In genomic region chr2:45020439-45020838, GRCh38 we compare ENCODE assay signal across 22 cellular contexts. TPM values are rescaled to one million over a fixed set of nuclear protein-coding genes. Genes with fewer than 3 reads are reported as not detected.
DNase-seq lines count a peak whose midpoint lies in the region; ATAC-seq, FAIRE-seq and TF ChIP-seq lines count a peak whose summit lies in the region.
"Had no signal": no experiment of that assay in that cellular context is flagged by ENCODE, and none has a peak within 500 bp of the region (broad histone marks: within the 10 kb centered on the region; RNA-seq: fewer than 3 reads in every experiment).

No MANE protein-coding gene starts in this region.

- H3K27ac ChIP-seq in HCT116 (ENCODE audit: low read depth, low read length) (no peak overlapping the region), H1 (ENCODE audit: low read depth, low read length) (no peak overlapping the region), osteoblast (ENCODE audit: low read depth, low read length) (no peak overlapping the region), coronary artery (no peak overlapping the region)

- TF ChIP-seq RAD21 in HCT116 (IDR thresholded peaks at IDR 0.05; ENCODE audit: low read depth): no peak
- peak; percentile 17 to 36; a peak in 2 of 4 replicates for TF ChIP-seq RAD21 in H1 (IDR thresholded peaks at IDR 0.05 in 1 of 2, conservative IDR thresholded peaks at IDR 0.05 in 1 of 2; ENCODE audit: low read depth in 2 of 2, low read length in 2 of 2)

- H4K91ac ChIP-seq in H1 (replicated peaks; ENCODE audit: insufficient read length, low read length): no peak overlapping the region

- H2BK120ac ChIP-seq in H1 (replicated peaks; ENCODE audit: low read depth, low read length): no peak overlapping the region

- no peaks in the 10 kb centered on the region for H3K36me3 Mint-ChIP-seq in natural killer cell treated with Interleukin-12 subunit alpha and Interleukin-12 subunit beta and Interleukin-15 and Interleukin-18, amount 100 ng/mL, for 72 hours
- H3K36me3 Mint-ChIP-seq in natural killer cell: no peaks in the 10 kb centered on the region
- H3K36me3 Mint-ChIP-seq: CD4-positive, alpha-beta memory T cell had no signal

- H3K4me3 Mint-ChIP-seq in natural killer cell treated with Interleukin-12 subunit alpha and Interleukin-12 subunit beta and Interleukin-15 and Interleukin-18, amount 100 ng/mL, for 72 hours: no peak overlapping the region
- no peak overlapping the region for H3K4me3 Mint-ChIP-seq in natural killer cell
- H3K4me3 Mint-ChIP-seq: CD4-positive, alpha-beta memory T cell had no signal

- TF ChIP-seq EP300 in H1 (IDR thresholded peaks at IDR 0.05; ENCODE audit: borderline replicate concordance in 1 of 2, low read depth in 2 of 2, low read length in 2 of 2): no peak

- 75% methylated on average over 3 of the region's 3 CpGs; no CpG with 5 or more reads in 1 of the 2 experiments for WGBS in H1 (ENCODE audit: extremely low coverage in 1 of 2, insufficient coverage in 1 of 2, insufficient read length in 1 of 2, insufficient replicate concordance in 2 of 2, low coverage in 1 of 2, low lambda C conversion rate in 2 of 2, missing lambda C conversion rate in 1 of 2), 2 experiments

- TF ChIP-seq POLR2A in HCT116 (IDR thresholded peaks at IDR 0.05; ENCODE audit: borderline replicate concordance, extremely low read depth, insufficient read depth, insufficient read length) (no peak), H1 (IDR thresholded peaks at IDR 0.05; ENCODE audit: control extremely low read depth in 1 of 2, low read depth in 2 of 2, low read length in 2 of 2) (no peak)

- no peak overlapping the region for H2BK15ac ChIP-seq in H1 (ENCODE audit: low read length)

- no peaks in the 10 kb centered on the region for H3K79me2 ChIP-seq in HCT116 (ENCODE audit: insufficient read depth, low read length)
- no peaks in the 10 kb centered on the region for H3K79me2 ChIP-seq in H1 (ENCODE audit: control insufficient read depth in 1 of 2, insufficient read depth in 2 of 2, low read length in 2 of 2)
- H3K79me2 ChIP-seq in osteoblast (ENCODE audit: insufficient read depth, low read length): no peaks in the 10 kb centered on the region

- H3K9ac ChIP-seq in HCT116 (ENCODE audit: low read length) (no peak overlapping the region), H1 (replicated peaks in 1 of 4; ENCODE audit: extremely low read depth in 1 of 4, low read depth in 3 of 4, low read length in 3 of 4) (no peak overlapping the region)

- no peak overlapping the region for H2BK5ac ChIP-seq in H1 (ENCODE audit: low read depth, low read length)

- POLR2A ChIA-PET in HCT116 (lab: Charles Lee): no interaction called here
- POLR2A ChIA-PET in H1 (lab: Charles Lee; ENCODE audit: partially characterized antibody): interaction anchor here (1.0 kb wide), 1 partner anchor 11 kb away, joined by 3 read pairs; the partner anchor contains the start of gene SIX2

- no peaks in the 10 kb centered on the region for H3K36me3 ChIP-seq in HCT116 (ENCODE audit: control insufficient read depth in 1 of 2, insufficient read depth in 2 of 2, low read length in 2 of 2)
- H3K36me3 ChIP-seq in H1 (ENCODE audit: control insufficient read depth in 2 of 4, insufficient read depth in 4 of 4, low read length in 3 of 4): no peaks in the 10 kb centered on the region
- H3K36me3 ChIP-seq in osteoblast (ENCODE audit: insufficient read depth, low read length): no peaks in the 10 kb centered on the region
- H3K36me3 ChIP-seq: HAP-1 had no signal

- no peak overlapping the region for H3K23ac ChIP-seq in H1 (ENCODE audit: insufficient read length)

- intact Hi-C loops in natural killer cell (cut with micrococcal nuclease) (no loop called here), HCT116 (cut with micrococcal nuclease) (no loop called here)

- H3K23me2 ChIP-seq in H1 (ENCODE audit: low read depth, low read length): no peaks in the 10 kb centered on the region

- H3K4me2 ChIP-seq in HCT116 (ENCODE audit: low read length) (no peak overlapping the region), H1 (ENCODE audit: insufficient read depth in 1 of 2, low read depth in 2 of 2, low read length in 2 of 2) (no peak overlapping the region), osteoblast (ENCODE audit: insufficient read depth, low read length) (no peak overlapping the region)

- no peak overlapping the region for H3K27ac Mint-ChIP-seq in natural killer cell treated with Interleukin-12 subunit alpha and Interleukin-12 subunit beta and Interleukin-15 and Interleukin-18, amount 100 ng/mL, for 72 hours
- H3K27ac Mint-ChIP-seq in natural killer cell: no peak overlapping the region
- H3K27ac Mint-ChIP-seq: CD4-positive, alpha-beta memory T cell had no signal

- H3K9me3 ChIP-seq in HCT116 (ENCODE audit: control insufficient read depth in 1 of 2, insufficient read depth in 1 of 2, low read depth in 1 of 2, low read length in 2 of 2) (no peaks in the 10 kb centered on the region), H1 (ENCODE audit: insufficient read depth in 2 of 2, low read depth in 1 of 2, low read length in 1 of 2) (no peaks in the 10 kb centered on the region), osteoblast (ENCODE audit: low read depth, low read length) (no peaks in the 10 kb centered on the region)
- H3K9me3 ChIP-seq: HAP-1 had no signal

- RAD21 ChIA-PET in HCT116 (lab: Charles Lee; ENCODE audit: low non-redundant PET in 1 of 2, low total read pairs in 2 of 2, uncharacterized antibody in 2 of 2, unreplicated experiment in 2 of 2): no interaction called here

- no peaks in the 10 kb centered on the region for H3K9me3 Mint-ChIP-seq in natural killer cell treated with Interleukin-12 subunit alpha and Interleukin-12 subunit beta and Interleukin-15 and Interleukin-18, amount 100 ng/mL, for 72 hours
- H3K9me3 Mint-ChIP-seq in natural killer cell: no peaks in the 10 kb centered on the region
- H3K9me3 Mint-ChIP-seq: CD4-positive, alpha-beta memory T cell had no signal

- no peak for TF ChIP-seq CTCF in natural killer cell (IDR thresholded peaks at IDR 0.05)
- no peak for TF ChIP-seq CTCF in HCT116 (IDR thresholded peaks at IDR 0.05 in 2 of 3, conservative IDR thresholded peaks at IDR 0.05 in 1 of 3; ENCODE audit: borderline replicate concordance in 1 of 3, insufficient read depth in 1 of 3, low read depth in 2 of 3, low read length in 2 of 3)
- TF ChIP-seq CTCF in H1 (IDR thresholded peaks at IDR 0.05; ENCODE audit: control extremely low read depth in 1 of 3, insufficient read depth in 1 of 3, low read depth in 1 of 3, low read length in 3 of 3): peak; percentile 6 to 52 (median 30)
- no peak for TF ChIP-seq CTCF in osteoblast (IDR thresholded peaks at IDR 0.05; ENCODE audit: extremely low read depth, low read depth, low read length)
- TF ChIP-seq CTCF in coronary artery (IDR thresholded peaks at IDR 0.05): no peak

- H3K4me1 Mint-ChIP-seq in natural killer cell treated with Interleukin-12 subunit alpha and Interleukin-12 subunit beta and Interleukin-15 and Interleukin-18, amount 100 ng/mL, for 72 hours (ENCODE audit: low read depth in 2 of 2): no peaks in the 10 kb centered on the region
- H3K4me1 Mint-ChIP-seq in natural killer cell: no peaks in the 10 kb centered on the region
- H3K4me1 Mint-ChIP-seq: CD4-positive, alpha-beta memory T cell had no signal

- H2BK20ac ChIP-seq in H1 (ENCODE audit: low read length): no peak overlapping the region

- H3K27me3 ChIP-seq in HCT116 (ENCODE audit: insufficient read depth, low read length) (no peaks in the 10 kb centered on the region), H1 (replicated peaks in 1 of 4; ENCODE audit: control insufficient read depth in 3 of 4, extremely low read depth in 1 of 4, insufficient read depth in 3 of 4, low read length in 3 of 4) (peaks cover 0 to 4% (median 1%) of the 10 kb centered on the region in 4 experiments; a peak in 5 of 7 replicates), osteoblast (ENCODE audit: insufficient read depth, low read length) (no peaks in the 10 kb centered on the region)

- no peak overlapping the region for H4K5ac ChIP-seq in H1 (ENCODE audit: insufficient read length, low read depth, low read length)

- H3K4me1 ChIP-seq in HCT116 (ENCODE audit: control insufficient read depth in 1 of 2, insufficient read depth in 2 of 2, low read length in 2 of 2): peaks cover 0 to 8% of the 10 kb centered on the region in 2 experiments; a peak in 2 of 4 replicates
- peaks cover 0 to 4% (median 0%) of the 10 kb centered on the region in 4 experiments; a peak in 2 of 7 replicates for H3K4me1 ChIP-seq in H1 (replicated peaks in 1 of 4; ENCODE audit: control insufficient read depth in 3 of 4, insufficient read depth in 4 of 4, low read length in 3 of 4)
- peaks cover 9% of the 10 kb centered on the region for H3K4me1 ChIP-seq in osteoblast (ENCODE audit: insufficient read depth, low read length)

- FAIRE-seq in H1 (lab: Jason Lieb, UNC): no peak
- FAIRE-seq: GM12891, GM18507 had no signal

- no peak for ATAC-seq in natural killer cell treated with Interleukin-12 subunit alpha and Interleukin-12 subunit beta and Interleukin-15 and Interleukin-18, amount 100 ng/mL, for 72 hours
- ATAC-seq in natural killer cell: no peak
- ATAC-seq in HCT116: 0 out of 2 replicates have a peak, but pooled peaks have one; percentile 42
- no peak for ATAC-seq in GM21825 (IDR thresholded peaks at IDR 0.05; ENCODE audit: unreplicated experiment)

- no peak overlapping the region for H3K4me3 ChIP-seq in HCT116 (replicated peaks in 1 of 2; ENCODE audit: low read depth in 1 of 2, low read length in 2 of 2)
- no peak overlapping the region for H3K4me3 ChIP-seq in H1 (ENCODE audit: extremely low read depth in 1 of 4, insufficient read depth in 2 of 4, low read depth in 3 of 4, low read length in 4 of 4)
- H3K4me3 ChIP-seq in osteoblast (ENCODE audit: insufficient read depth, low read length): no peak overlapping the region
- no peak overlapping the region for H3K4me3 ChIP-seq in coronary artery
- H3K4me3 ChIP-seq: HAP-1 had no signal

- CTCF ChIA-PET in HCT116 (lab: Charles Lee): no interaction called here
- CTCF ChIA-PET in H1 (lab: Charles Lee; ENCODE audit: partially characterized antibody): interaction anchor here (0.7 to 1.1 kb wide), 4 partner anchors 10 to 144 kb away, joined by 3 to 5 read pairs (median 4); no protein-coding TSS in a partner anchor

- H2AFZ ChIP-seq in HCT116 (ENCODE audit: low read depth, low read length, poor library complexity, severe bottlenecking) (no peak overlapping the region), H1 (ENCODE audit: low read length) (no peak overlapping the region), osteoblast (ENCODE audit: low read length) (no peak overlapping the region)

- BruUV-seq in HCT116 (replicated peaks; lab: Mats Ljungman, UMichigan): no TSS peak

- no peak overlapping the region for H2BK12ac ChIP-seq in H1 (ENCODE audit: low read depth, low read length)

- H2AK5ac ChIP-seq in H1 (ENCODE audit: low read depth, low read length): no peak overlapping the region

- H4K20me1 ChIP-seq in HCT116 (ENCODE audit: insufficient read depth): no peaks in the 10 kb centered on the region
- no peaks in the 10 kb centered on the region for H4K20me1 ChIP-seq in H1 (replicated peaks in 1 of 2; ENCODE audit: control insufficient read depth in 1 of 2, insufficient read depth in 2 of 2, low read length in 2 of 2)
- H4K20me1 ChIP-seq in osteoblast (ENCODE audit: insufficient read depth, low read length): no peaks in the 10 kb centered on the region

- peaks cover 31 to 32% of the 10 kb centered on the region in 2 donors for H3K27me3 Mint-ChIP-seq in natural killer cell treated with Interleukin-12 subunit alpha and Interleukin-12 subunit beta and Interleukin-15 and Interleukin-18, amount 100 ng/mL, for 72 hours
- peaks cover 34% of the 10 kb centered on the region in 2 donors for H3K27me3 Mint-ChIP-seq in natural killer cell (ENCODE audit: low read depth in 2 of 2)

- no peaks in the 10 kb centered on the region for H3K9me2 ChIP-seq in HCT116 (ENCODE audit: insufficient read depth)

- H3K56ac ChIP-seq in H1 (replicated peaks; ENCODE audit: insufficient read length, low read depth, low read length): no peak overlapping the region

- no peak overlapping the region for H3K18ac ChIP-seq in H1 (ENCODE audit: extremely low read depth, low read length)

- no peak overlapping the region for H3K14ac ChIP-seq in H1 (ENCODE audit: insufficient read length)

- H3K79me1 ChIP-seq in H1 (ENCODE audit: low read depth, low read length): no peaks in the 10 kb centered on the region

- no peak overlapping the region for H3K4ac ChIP-seq in H1 (replicated peaks; ENCODE audit: insufficient read length, low read depth, low read length)

- no peak overlapping the region for H4K8ac ChIP-seq in H1 (ENCODE audit: extremely low read depth, insufficient read depth, low read length)

- DNase-seq in natural killer cell treated with Interleukin-12 subunit alpha and Interleukin-12 subunit beta and Interleukin-15 and Interleukin-18, amount 100 ng/mL, for 72 hours (ENCODE audit: low spot score): peak; percentile 23
- DNase-seq in natural killer cell (no peak), HCT116 (ENCODE audit: low read depth, low spot score) (no peak), H1 (ENCODE audit: low read depth in 1 of 2, low spot score in 2 of 2) (no peak), osteoblast (ENCODE audit: insufficient read length, low spot score, missing footprints) (peak; percentile 48), A172 (ENCODE audit: low spot score) (no peak), coronary artery (ENCODE audit: low spot score) (no peak)
- DNase-seq: 8988T; C1 segment of cervical spinal cord; Calu3; CD4-positive, alpha-beta memory T cell; COR-L47; DMS53; DMS79 treated with DMSO at 0.1 percent for 48 hours; GF-D8; GOT3 had no signal

RNA-seq across cellular contexts. Expression of gene SIX2, which starts 11.2 kb away (rescaled TPM):
- total RNA-seq in natural killer cell treated with Interleukin-12 subunit alpha and Interleukin-12 subunit beta and Interleukin-15 and Interleukin-18, amount 100 ng/mL, for 72 hours: not detected
- total RNA-seq in natural killer cell (not detected), HCT116 (2021; ENCODE audit: unreplicated experiment) (0.54 TPM), osteoblast (14.8 and 15.9 TPM in 2 replicates)
- 0.02 and 0.20 TPM in 2 replicates for polyA plus RNA-seq in HCT116 (2012)
- total RNA-seq in H1 (2021; fragmentation: NEBNext Ultra II Directional; extraction: Animal tissue kit (Norgen Biotek cat#: 25700)): 0.84 and 1.0 TPM in 2 replicates
- polyA plus RNA-seq in H1 (2011; rRNA removed): 0.47 and 0.77 TPM in 2 replicates
- polyA plus RNA-seq in H1 (2011; cell fraction: cytosol; rRNA removed): 0.87 TPM
- 0.23 TPM for polyA plus RNA-seq in H1 (2011; cell fraction: nucleus; rRNA removed)
- 0.19 to 0.31 TPM (median 0.27 TPM) in 4 replicates for polyA plus RNA-seq in H1 (2012, experiment 1 of 2)
- 0.50 TPM for polyA plus RNA-seq in H1 (2012, experiment 2 of 2)
- 0.51 TPM for polyA plus RNA-seq in H1 (2013, experiment 1 of 2)
- 0.59 TPM for polyA plus RNA-seq in H1 (2013, experiment 2 of 2)
- polyA minus RNA-seq in H1 (2011; rRNA and poly(A)+ RNA removed): 0.15 and 0.32 TPM in 2 replicates
- 0.66 TPM for polyA minus RNA-seq in H1 (2011; cell fraction: cytosol; rRNA and poly(A)+ RNA removed)
- polyA minus RNA-seq in H1 (2011; cell fraction: nucleus; rRNA and poly(A)+ RNA removed): 1.8 TPM
- not detected in 2 replicates for total RNA-seq in A172 (2014; rRNA removed; shearing (Covaris generic))
- total RNA-seq: A673; Calu3; CD4-positive, alpha-beta memory T cell; G401 had no signal
- polyA plus RNA-seq: CD4-positive, alpha-beta memory T cell had no signal

Comparison
In these comparisons a context has a peak if more than half of its experiments do, and no peak if none do; other contexts are left out.
1. DNase-seq: peak in natural killer cell treated with Interleukin-12 subunit alpha and Interleukin-12 subunit beta and Interleukin-15 and Interleukin-18, amount 100 ng/mL, for 72 hours (single experiment) and osteoblast (single experiment); none in natural killer cell (single experiment), HCT116 (single experiment), H1 (0 of 2), A172 (single experiment) and coronary artery (single experiment).
2. CTCF ChIP-seq: peak in H1 (3 of 3); none in natural killer cell (single experiment), HCT116 (0 of 3), osteoblast (single experiment) and coronary artery (single experiment).